8 cellular contexts compared by ENCODE assay signal in the genomic region with DNA sequence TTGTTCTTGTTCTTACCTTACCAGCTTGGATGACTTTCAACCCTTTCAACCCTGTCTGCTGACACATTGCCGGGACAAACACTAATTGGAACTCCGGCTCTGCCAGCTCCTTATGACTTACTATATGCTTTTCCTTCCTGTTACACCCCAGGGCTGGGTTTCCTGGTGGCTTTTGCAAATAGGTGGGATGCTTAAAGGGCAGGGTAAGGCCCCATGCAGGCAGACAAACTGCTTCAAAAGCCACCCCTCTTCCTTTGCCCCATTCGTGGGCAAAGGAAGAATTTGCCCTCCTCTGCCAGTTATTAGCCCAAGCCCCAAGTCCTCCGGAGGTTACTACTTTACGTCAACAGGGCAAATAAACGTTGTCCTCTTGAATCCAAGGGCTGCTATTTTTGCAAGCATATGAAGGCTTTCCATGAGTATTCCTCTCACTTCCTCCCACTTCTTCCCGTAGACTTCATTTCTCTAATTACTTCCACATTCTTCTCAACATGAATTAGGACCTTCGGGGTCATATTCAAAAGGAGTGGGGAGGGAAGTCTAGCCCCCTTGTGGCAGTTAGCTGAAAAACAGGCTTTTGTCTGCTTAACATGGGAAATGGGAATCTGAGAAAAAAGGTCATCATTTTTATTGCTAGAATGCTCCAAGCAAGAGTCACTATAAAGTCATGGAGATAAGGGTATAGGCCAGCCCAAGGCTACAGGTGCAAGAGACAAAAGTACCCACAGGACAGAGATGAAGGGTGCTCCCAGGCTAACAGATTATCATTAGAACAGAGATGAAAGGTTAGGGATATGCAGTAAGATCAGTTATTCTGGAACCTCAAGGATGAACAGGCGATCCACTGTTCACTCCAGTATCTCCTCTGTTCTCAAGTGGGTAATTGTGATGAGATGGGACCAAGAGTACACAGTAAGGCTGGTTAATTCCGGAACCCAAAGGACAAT. TPM values are rescaled to one million over a fixed set of nuclear protein-coding genes. Genes with fewer than 3 reads are reported as not detected.
DNase-seq lines count a peak whose midpoint lies in the region; ATAC-seq and TF ChIP-seq lines count a peak whose summit lies in the region.

No MANE protein-coding gene starts in this region.

- H3K36me3 Mint-ChIP-seq in stimulated activated naive B cell treated with anti-CD40 and anti-IgM and Interleukin-4, amounts not matched to agents 10 μg/mL and 1 μg/mL and 100 μg/mL, for 72 hours, result no peaks in the 10 kb centered on the region

- POLR2A ChIA-PET in AG04450 (lab: Yijun Ruan, JAX), result interaction anchor here (1.2 kb wide), 1 partner anchor 68 kb away, joined by 3 read pairs; no protein-coding TSS in a partner anchor

- no peak overlapping the region for H3K27ac Mint-ChIP-seq in stimulated activated naive B cell treated with anti-CD40 and anti-IgM and Interleukin-4, amounts not matched to agents 10 μg/mL and 1 μg/mL and 100 μg/mL, for 72 hours

- H3K36me3 ChIP-seq in brain microvascular endothelial cell (replicated peaks), result no peaks in the 10 kb centered on the region
- H3K36me3 ChIP-seq in aorta (ENCODE audit: control insufficient read depth in 1 of 2, insufficient read depth in 2 of 2, low read length in 1 of 2), result no peaks in the 10 kb centered on the region

- H3K27me3 Mint-ChIP-seq in stimulated activated naive B cell treated with anti-CD40 and anti-IgM and Interleukin-4, amounts not matched to agents 10 μg/mL and 1 μg/mL and 100 μg/mL, for 72 hours, result peaks cover 25 to 33% of the 10 kb centered on the region in 2 donors

- no peak overlapping the region for H3K4me3 Mint-ChIP-seq in stimulated activated naive B cell treated with anti-CD40 and anti-IgM and Interleukin-4, amounts not matched to agents 10 μg/mL and 1 μg/mL and 100 μg/mL, for 72 hours

- in situ Hi-C loops in brain microvascular endothelial cell (cut with HindIII; ENCODE audit: low pct_ligation_motif_present, low sequenced_read_pairs), result no loop called here

- ATAC-seq in left lobe of liver (peak; percentile 87), aorta (ENCODE audit: low FRiP score) (peak; percentile 62)
- no peak for ATAC-seq in stimulated activated naive B cell treated with anti-CD40 and anti-IgM and Interleukin-4, amounts not matched to agents 10 μg/mL and 1 μg/mL and 100 μg/mL, for 72 hours (replicated peaks)

- peaks cover 4 to 6% of the 10 kb centered on the region in 2 donors for H3K4me1 ChIP-seq in aorta (ENCODE audit: control insufficient read depth in 1 of 2, insufficient read depth in 2 of 2, low read length in 2 of 2)

- TF ChIP-seq CTCF in AG04450 (IDR thresholded peaks at IDR 0.05; ENCODE audit: low read depth, low read length) (peak; percentile 79), GM12865 (IDR thresholded peaks at IDR 0.05; ENCODE audit: insufficient read depth, low read depth, low read length, missing control alignments) (peak; percentile 59), brain microvascular endothelial cell (IDR thresholded peaks at IDR 0.05; ENCODE audit: low read depth, low read length, missing control alignments) (peak; percentile 81)

- CTCF ChIA-PET in AG04450 (lab: Charles Lee), result interaction anchor here (0.7 to 1.6 kb wide), 9 partner anchors 8 to 586 kb away, joined by 3 to 9 read pairs (median 4); no protein-coding TSS in a partner anchor

- H3K9me3 ChIP-seq in AG04450 (ENCODE audit: control insufficient read depth, insufficient read depth, low read length) (no peaks in the 10 kb centered on the region), aorta (ENCODE audit: control insufficient read depth, low read length) (no peaks in the 10 kb centered on the region)

- H3K27me3 ChIP-seq in AG04450 (ENCODE audit: control insufficient read depth, insufficient read depth, low read length) (no peaks in the 10 kb centered on the region), brain microvascular endothelial cell (replicated peaks) (no peaks in the 10 kb centered on the region), aorta (ENCODE audit: control insufficient read depth in 1 of 2, insufficient read depth in 2 of 2, low read length in 1 of 2) (no peaks in the 10 kb centered on the region)

- H3K4me3 ChIP-seq in AG04450 (ENCODE audit: low read depth, low read length) (no peak overlapping the region), GM12865 (ENCODE audit: low read depth, low read length) (no peak overlapping the region), brain microvascular endothelial cell (ENCODE audit: low read depth, low read length) (no peak overlapping the region), aorta (ENCODE audit: low read length in 2 of 2) (no peak overlapping the region)

- intact Hi-C loops in aorta (cut with DNase I), result loop anchor here (1.0 to 5.0 kb wide), 4 partner anchors 50 to 265 kb away; no protein-coding TSS in a partner anchor

- H3K9me3 Mint-ChIP-seq in stimulated activated naive B cell treated with anti-CD40 and anti-IgM and Interleukin-4, amounts not matched to agents 10 μg/mL and 1 μg/mL and 100 μg/mL, for 72 hours, result peaks cover 2 to 4% of the 10 kb centered on the region in 2 donors

- H3K27ac ChIP-seq in AG04450 (ENCODE audit: low read depth, low read length) (no peak overlapping the region), brain microvascular endothelial cell (no peak overlapping the region), aorta (ENCODE audit: low read depth in 1 of 2, low read length in 2 of 2) (peak overlapping the region in 1 of 2 donors; percentile 30)

- DNase-seq in AG04450 (ENCODE audit: low read depth, low spot score), result no peak
- peak; percentile 31 for DNase-seq in GM12865 (ENCODE audit: low read depth)
- DNase-seq in NCI-H2171 treated with DMSO at 0.1 percent for 48 hours (lab: John Stamatoyannopoulos, UW), result peak; percentile 64
- peak; percentile 53 for DNase-seq in brain microvascular endothelial cell
- no peak for DNase-seq in left lobe of liver (ENCODE audit: low spot score)
- no peak for DNase-seq in aorta
- no peak for DNase-seq in stimulated activated naive B cell treated with anti-CD40 and anti-IgM and Interleukin-4, amounts not matched to agents 10 μg/mL and 1 μg/mL and 100 μg/mL, for 72 hours
- DNase-seq in NCI-H345 (lab: John Stamatoyannopoulos, UW), result no peak

- H3K4me1 Mint-ChIP-seq in stimulated activated naive B cell treated with anti-CD40 and anti-IgM and Interleukin-4, amounts not matched to agents 10 μg/mL and 1 μg/mL and 100 μg/mL, for 72 hours, result peaks cover 0 to 2% of the 10 kb centered on the region in 2 donors

- 47 to 48% methylated on average over 10 of the region's 10 CpGs for WGBS in aorta, 2 donors

RNA-seq across cellular contexts. Expression of gene FSTL1, which starts 56.3 kb away (rescaled TPM):
- 1,126 and 1,300 TPM in 2 replicates for polyA plus RNA-seq in AG04450 (2011; rRNA removed)
- 1,078 and 1,284 TPM in 2 replicates for polyA minus RNA-seq in AG04450 (2011; rRNA and poly(A)+ RNA removed)
- total RNA-seq in left lobe of liver, result 46.9 TPM
- 100 to 1,000 TPM; 716 to 833 TPM for total RNA-seq in aorta
- polyA plus RNA-seq in aorta, result 100 to 1,000 TPM; 103 to 319 TPM

Comparison
In these comparisons a context has a peak if more than half of its experiments do, and no peak if none do; other contexts are left out.
1. DNase-seq: peak in GM12865 (single experiment), NCI-H2171 treated with DMSO at 0.1 percent for 48 hours (single experiment) and brain microvascular endothelial cell (single experiment); none in AG04450 (single experiment), left lobe of liver (single experiment), aorta (0 of 2), stimulated activated naive B cell treated with anti-CD40 and anti-IgM and Interleukin-4, amounts not matched to agents 10 μg/mL and 1 μg/mL and 100 μg/mL, for 72 hours (single experiment) and NCI-H345 (single experiment).
2. ATAC-seq: peak in left lobe of liver (single experiment) and aorta (single experiment); none in stimulated activated naive B cell treated with anti-CD40 and anti-IgM and Interleukin-4, amounts not matched to agents 10 μg/mL and 1 μg/mL and 100 μg/mL, for 72 hours (0 of 2).
3. RNA of gene FSTL1, which starts 56.3 kb away (total RNA-seq): 716 to 833 TPM in aorta; 46.9 TPM in left lobe of liver (single experiment); every median in the first group is over 10 times any median in the second.
4. Peak in every context shown above with its lines, with median percentiles within 50 percentile points of each other: CTCF ChIP-seq.